Comparison of ENCODE assay signal across 16 cellular contexts in the genomic region with DNA sequence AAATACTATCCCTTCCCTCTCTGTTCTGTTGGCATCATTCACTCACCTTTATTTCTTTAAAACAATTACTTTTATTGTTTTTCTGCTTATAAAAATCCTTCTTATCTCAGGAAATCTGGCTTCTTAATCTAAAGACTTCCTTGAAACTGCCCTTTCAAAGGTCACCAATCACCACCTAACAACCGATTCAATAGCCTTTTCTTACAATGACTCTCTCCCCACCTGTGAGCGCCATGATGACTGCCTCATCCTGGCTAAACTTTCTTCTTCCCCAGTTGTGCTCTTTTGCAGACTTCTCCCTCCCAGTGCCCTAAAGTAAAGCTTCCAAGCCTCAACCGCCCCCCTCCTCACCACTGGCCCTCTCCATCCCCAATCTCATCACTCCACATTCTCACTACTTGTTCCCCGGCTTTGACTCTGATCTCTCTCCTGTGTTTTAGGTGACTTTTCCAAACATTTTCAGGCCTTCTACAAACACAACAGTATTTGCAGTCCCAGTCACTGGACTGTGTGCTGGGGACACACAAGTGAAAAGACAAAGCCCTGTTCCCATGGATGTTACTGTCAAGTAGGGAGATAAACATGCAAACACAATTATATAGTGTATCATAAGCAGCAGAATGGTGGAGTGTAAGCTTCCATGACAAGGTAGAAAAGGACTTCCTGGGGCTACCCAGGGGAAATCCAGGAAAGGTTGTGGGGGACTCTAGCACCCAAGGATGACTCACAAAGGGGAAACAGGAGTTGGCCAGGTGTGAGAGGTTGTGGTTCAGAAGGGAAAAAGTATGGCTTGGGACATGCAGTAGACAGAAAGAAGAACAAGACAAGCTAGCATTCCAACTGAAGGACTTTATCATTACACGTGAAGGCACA. TPM values are rescaled to one million over a fixed set of nuclear protein-coding genes. Genes with fewer than 3 reads are reported as not detected.
DNase-seq lines count a peak whose midpoint lies in the region; ATAC-seq and TF ChIP-seq lines count a peak whose summit lies in the region.
"Had no signal": no experiment of that assay in that cellular context is flagged by ENCODE, and none has a peak within 500 bp of the region (broad histone marks: within the 10 kb centered on the region; RNA-seq: fewer than 3 reads in every experiment).

No MANE protein-coding gene starts in this region.

- CTCF ChIA-PET in Caco-2 (lab: Charles Lee): interaction anchor here (0.6 kb wide), 1 partner anchor 52 kb away, joined by 4 read pairs; no protein-coding TSS in a partner anchor

- no peaks in the 10 kb centered on the region for H3K27me3 Mint-ChIP-seq in Caco-2 (ENCODE audit: insufficient read depth, unreplicated experiment)
- H3K27me3 Mint-ChIP-seq: activated naive CD8-positive, alpha-beta T cell had no signal

- intact Hi-C loops in Caco-2 (cut with micrococcal nuclease; ENCODE audit: unreplicated experiment): loop anchor here (2.0 kb wide), 1 partner anchor 18 kb away; no protein-coding TSS in a partner anchor
- intact Hi-C loops in breast epithelium (cut with DNase I; ENCODE audit: low total_unique reads): no loop called here
- intact Hi-C loops in left colon (cut with DNase I, micrococcal nuclease): no loop called here

- ATAC-seq in HG02870 (IDR thresholded peaks at IDR 0.05; ENCODE audit: unreplicated experiment): peak; percentile 58
- ATAC-seq in left colon: peak; percentile 77
- no peak for ATAC-seq in HG03342 (IDR thresholded peaks at IDR 0.05; ENCODE audit: unreplicated experiment)
- ATAC-seq: activated CD8-positive, alpha-beta memory T cell treated with anti-CD3 and anti-CD28 coated beads, Interleukin-2, amount 10 ng/mL, durations not matched to agents 7 days and 5 days; SK-N-SH treated with all-trans-retinoic acid at 6 μM for 48 hours had no signal

- no peak overlapping the region for H3K4me3 Mint-ChIP-seq in Caco-2 (ENCODE audit: unreplicated experiment)
- H3K4me3 Mint-ChIP-seq: activated CD8-positive, alpha-beta memory T cell treated with anti-CD3 and anti-CD28 coated beads, Interleukin-2, amount 10 ng/mL, durations not matched to agents 7 days and 5 days; activated naive CD8-positive, alpha-beta T cell; central memory CD8-positive, alpha-beta T cell had no signal

- DNase-seq in Caco-2 (no peak), breast epithelium (ENCODE audit: low spot score in 2 of 2) (no peak), left colon (no peak), NCI-H128 (lab: John Stamatoyannopoulos, UW; ENCODE audit: unreplicated experiment) (no peak)
- no peak for DNase-seq in activated naive CD4-positive, alpha-beta T cell treated with anti-CD3 and anti-CD28 coated beads, Interleukin-2, amount 50 U/mL, for 16 hours
- no peak for DNase-seq in stimulated activated CD4-positive, alpha-beta T cell treated with anti-CD3 and anti-CD28 coated beads, Interleukin-1b, Interleukin-23, amount 100 ng/mL, for 48 hours
- DNase-seq: activated CD8-positive, alpha-beta memory T cell treated with anti-CD3 and anti-CD28 coated beads, Interleukin-2, amount 10 ng/mL, durations not matched to agents 7 days and 5 days; DMS 273 treated with DMSO at 0.1 percent for 48 hours; NCI-H2081; uterus had no signal

- H3K9me3 ChIP-seq in Caco-2: no peaks in the 10 kb centered on the region
- H3K9me3 ChIP-seq in breast epithelium: no peaks in the 10 kb centered on the region
- H3K9me3 ChIP-seq: uterus had no signal

- H3K27ac ChIP-seq in breast epithelium: peak overlapping the region; percentile 72 to 81
- H3K27ac ChIP-seq: KMS-11, uterus had no signal

- POLR2A ChIA-PET in Caco-2 (lab: Charles Lee): no interaction called here

- peaks cover 29% of the 10 kb centered on the region for H3K4me1 Mint-ChIP-seq in Caco-2 (ENCODE audit: low read depth, unreplicated experiment)
- H3K4me1 Mint-ChIP-seq: central memory CD8-positive, alpha-beta T cell had no signal

- peaks cover 11% of the 10 kb centered on the region for H3K9me3 Mint-ChIP-seq in Caco-2 (ENCODE audit: unreplicated experiment)
- H3K9me3 Mint-ChIP-seq: central memory CD8-positive, alpha-beta T cell had no signal

- no peak for TF ChIP-seq CTCF in Caco-2 (IDR thresholded peaks at IDR 0.05; ENCODE audit: insufficient read depth in 1 of 2, low read depth in 1 of 2, low read length in 1 of 2, severe bottlenecking in 1 of 2, unreplicated experiment in 1 of 2)
- TF ChIP-seq CTCF in breast epithelium (IDR thresholded peaks at IDR 0.05): no peak

- H3K4me1 ChIP-seq in Caco-2 (peaks cover 22% of the 10 kb centered on the region), breast epithelium (no peaks in the 10 kb centered on the region)
- H3K4me1 ChIP-seq: uterus had no signal

- no TSS peak for BruUV-seq in Caco-2 (replicated peaks; lab: Mats Ljungman, UMichigan)

- TF ChIP-seq POLR2A in breast epithelium (IDR thresholded peaks at IDR 0.05): no peak

- H3K36me3 Mint-ChIP-seq in Caco-2 (ENCODE audit: insufficient read depth, unreplicated experiment): no peaks in the 10 kb centered on the region
- H3K36me3 Mint-ChIP-seq: activated CD8-positive, alpha-beta memory T cell treated with anti-CD3 and anti-CD28 coated beads, Interleukin-2, amount 10 ng/mL, durations not matched to agents 7 days and 5 days had no signal

- no peaks in the 10 kb centered on the region for H3K27me3 ChIP-seq in Caco-2 (replicated peaks; ENCODE audit: control insufficient read depth, insufficient read depth, low read length)
- no peaks in the 10 kb centered on the region for H3K27me3 ChIP-seq in breast epithelium
- H3K27me3 ChIP-seq: uterus had no signal

- H3K27ac Mint-ChIP-seq in Caco-2 (ENCODE audit: unreplicated experiment): peak overlapping the region; percentile 46
- H3K27ac Mint-ChIP-seq: activated CD8-positive, alpha-beta memory T cell treated with anti-CD3 and anti-CD28 coated beads, Interleukin-2, amount 10 ng/mL, durations not matched to agents 7 days and 5 days; activated naive CD8-positive, alpha-beta T cell had no signal

- H3K36me3 ChIP-seq in Caco-2 (ENCODE audit: control insufficient read depth, insufficient read depth, low read length): no peaks in the 10 kb centered on the region; the same call in 1 of the 2 replicates
- H3K36me3 ChIP-seq in breast epithelium: no peaks in the 10 kb centered on the region
- H3K36me3 ChIP-seq: uterus had no signal

- H3K4me3 ChIP-seq in Caco-2 (ENCODE audit: low read depth, low read length): no peak overlapping the region
- H3K4me3 ChIP-seq in breast epithelium: no peak overlapping the region
- H3K4me3 ChIP-seq: uterus had no signal

RNA-seq across cellular contexts. Expression of gene NHSL1, which starts 12.8 kb away (rescaled TPM):
- total RNA-seq in Caco-2 (2022): 39.9 and 41.9 TPM in 2 replicates
- total RNA-seq in breast epithelium: 10 to 100 TPM; 15.4 to 17.4 (median 16.5) TPM
- total RNA-seq in left colon: 100 to 1,000 TPM; 112 to 125 TPM
